ENCODE assay signal across 12 cellular contexts in the genomic region with DNA sequence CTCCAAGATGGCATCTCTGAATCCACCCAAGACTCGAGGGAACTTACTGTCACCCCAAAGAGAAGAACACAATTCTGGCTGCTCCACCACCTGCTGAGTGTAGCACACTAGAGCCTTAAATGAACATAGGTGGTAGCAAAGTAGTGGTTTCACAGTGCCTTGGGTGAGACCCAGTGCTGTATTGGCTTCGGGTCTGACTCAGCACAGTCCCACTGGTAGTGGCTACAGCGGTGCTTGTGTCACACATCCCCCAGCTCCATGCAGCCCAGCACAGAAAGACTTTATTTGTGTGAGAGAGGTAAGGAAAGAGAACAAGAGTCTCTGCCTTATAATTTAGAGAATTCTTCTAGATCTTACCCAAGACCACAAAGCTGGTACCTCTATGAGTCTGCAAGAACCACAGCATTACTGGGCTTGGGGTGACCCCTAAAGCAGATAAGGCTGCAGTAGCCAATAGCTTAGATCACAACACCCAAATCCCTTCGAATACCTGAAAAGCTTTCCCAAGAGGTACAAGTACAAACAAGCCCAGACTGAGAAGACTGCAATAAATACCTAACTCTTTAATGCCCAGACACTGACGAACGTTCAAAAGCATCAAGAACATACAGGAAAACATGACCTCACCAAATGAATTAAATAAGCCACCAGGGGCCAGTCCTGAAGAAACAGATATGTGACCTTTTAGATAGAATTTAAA.
"Had no signal": no experiment of that assay in that cellular context is flagged by ENCODE, and none has a peak within 500 bp of the region (broad histone marks: within the 10 kb centered on the region; RNA-seq: fewer than 3 reads in every experiment).

No MANE protein-coding gene starts in this region.

- H3K4me3 ChIP-seq: left ventricle myocardium inferior, upper lobe of left lung had no signal

- H3K4me1 Mint-ChIP-seq: activated CD4-positive, alpha-beta memory T cell treated with anti-CD3 and anti-CD28 coated beads, Interleukin-2, amount 10 ng/mL, durations not matched to agents 7 days and 5 days had no signal

- H3K27ac Mint-ChIP-seq: activated CD4-positive, alpha-beta memory T cell treated with anti-CD3 and anti-CD28 coated beads, Interleukin-2, amount 10 ng/mL, durations not matched to agents 7 days and 5 days; nephron progenitor cell had no signal

- H3K9me3 Mint-ChIP-seq: activated CD4-positive, alpha-beta memory T cell treated with anti-CD3 and anti-CD28 coated beads, Interleukin-2, amount 10 ng/mL, durations not matched to agents 7 days and 5 days had no signal

- H3K27ac ChIP-seq: left ventricle myocardium inferior, upper lobe of left lung, VCaP had no signal

- H3K27me3 ChIP-seq: upper lobe of left lung had no signal

- H3K4me3 Mint-ChIP-seq: activated CD4-positive, alpha-beta memory T cell treated with anti-CD3 and anti-CD28 coated beads, Interleukin-2, amount 10 ng/mL, durations not matched to agents 7 days and 5 days; nephron progenitor cell had no signal

- H3K4me1 ChIP-seq: left ventricle myocardium inferior had no signal

- DNase-seq: activated CD4-positive, alpha-beta memory T cell treated with anti-CD3 and anti-CD28 coated beads, Interleukin-2, amount 10 ng/mL, durations not matched to agents 7 days and 5 days; activated naive CD4-positive, alpha-beta T cell treated with Interleukin-2 at 50 U/mL for 16 hours; central memory CD4-positive, alpha-beta T cell; cortex of kidney; effector memory CD4-positive, alpha-beta T cell; kidney; left ventricle myocardium inferior; nephron progenitor cell; stimulated activated CD4-positive, alpha-beta T cell treated with anti-CD3 and anti-CD28 coated beads, Interleukin-2, amount 100 ng/mL, for 24 hours; stimulated activated naive CD4-positive, alpha-beta T cell; upper lobe of left lung had no signal

- H3K36me3 ChIP-seq: left ventricle myocardium inferior, upper lobe of left lung had no signal
